ENCODE assay signal across 26 cellular contexts in genomic region chr7:102111758-102112119, GRCh38.
DNase-seq lines count a peak whose midpoint lies in the region; ATAC-seq and TF ChIP-seq lines count a peak whose summit lies in the region.
"Had no signal": no experiment of that assay in that cellular context is flagged by ENCODE, and none has a peak within 500 bp of the region (broad histone marks: within the 10 kb centered on the region; RNA-seq: fewer than 3 reads in every experiment).

No MANE protein-coding gene starts in this region.

- peaks cover 24 to 39% of the 10 kb centered on the region in 2 experiments for H3K36me3 ChIP-seq in HEK293 (ENCODE audit: control insufficient read depth in 2 of 2, insufficient read depth in 1 of 2, low read length in 2 of 2)
- H3K36me3 ChIP-seq: breast epithelium, MG63 had no signal

- TF ChIP-seq CTCF in HEK293 (tag by site-specific recombination; IDR thresholded peaks at IDR 0.05) (no peak), dorsolateral prefrontal cortex (IDR thresholded peaks at IDR 0.05 in 54 of 56, conservative IDR thresholded peaks at IDR 0.05 in 2 of 56; ENCODE audit: low read depth in 1 of 56, partially characterized antibody in 56 of 56) (no peak)

- POLR2A ChIA-PET in HEK293 (lab: Yijun Ruan, JAX) = no interaction called here

- CTCF ChIA-PET in HEK293 (lab: Yijun Ruan, JAX) = no interaction called here

- no peak for ATAC-seq in HG03045 (IDR thresholded peaks at IDR 0.05; ENCODE audit: unreplicated experiment)
- ATAC-seq: A549; CD8-positive, alpha-beta T cell; foreskin keratinocyte; lower lobe of right lung had no signal

- no peak overlapping the region for H3K27ac ChIP-seq in HEK293 (ENCODE audit: extremely low read depth, low read depth, low read length)
- H3K27ac ChIP-seq in dorsolateral prefrontal cortex = peak overlapping the region in 56 of 59 donors; percentile 1 to 85 (median 70)
- H3K27ac ChIP-seq: A549, breast epithelium, coronary artery, esophagus muscularis mucosa, foreskin keratinocyte, lower lobe of right lung, transverse colon had no signal

- H3K4me1 ChIP-seq in HEK293 (ENCODE audit: control insufficient read depth, insufficient read depth, low read length) = no peaks in the 10 kb centered on the region
- H3K4me1 ChIP-seq: A549, breast epithelium, foreskin keratinocyte, lower lobe of right lung, transverse colon had no signal

- DNase-seq in dorsolateral prefrontal cortex (peak in 2 of 10 donors; percentile 24 to 51), left kidney (ENCODE audit: low read depth, low spot score) (peak; percentile 81), putamen (ENCODE audit: low spot score) (peak; percentile 64), NCI-H1092 (lab: John Stamatoyannopoulos, UW) (no peak), NCI-H2081 (lab: John Stamatoyannopoulos, UW) (no peak), RPMI8226 (no peak)
- DNase-seq: activated CD4-positive, CD25-positive, alpha-beta regulatory T cell; activated naive CD4-positive, alpha-beta T cell treated with anti-CD3 and anti-CD28 coated beads, Interleukin-2, amount 10 ng/mL, durations not matched to agents 7 days and 5 days; amniotic stem cell; CD8-positive, alpha-beta T cell; foreskin keratinocyte; GOT3; KG1; lower lobe of right lung; MG63; NCI-H1436; NCI-H2107; NCI-H774; T-helper 1 cell; transverse colon had no signal

- H3K4me3 ChIP-seq in HEK293 (ENCODE audit: low read depth, low read length) = no peak overlapping the region
- H3K4me3 ChIP-seq in dorsolateral prefrontal cortex = peak overlapping the region in 51 of 59 donors; percentile 9 to 62 (median 40)
- H3K4me3 ChIP-seq: A549, breast epithelium, coronary artery, esophagus muscularis mucosa, lower lobe of right lung, MG63, transverse colon had no signal

- no peaks in the 10 kb centered on the region for H3K27me3 ChIP-seq in dorsolateral prefrontal cortex
- H3K27me3 ChIP-seq: breast epithelium, esophagus muscularis mucosa, foreskin keratinocyte, MG63, transverse colon had no signal

- no peaks in the 10 kb centered on the region for H3K9me3 ChIP-seq in HEK293 (ENCODE audit: control insufficient read depth, insufficient read depth, low read depth, low read length)
- H3K9me3 ChIP-seq: A549, breast epithelium, esophagus muscularis mucosa, lower lobe of right lung, MG63, transverse colon had no signal

- intact Hi-C loops in dorsolateral prefrontal cortex (cut with DNase I) = loop anchor here in 1 of 2 donors (10.0 kb wide), 2 partner anchors 227 to 297 kb away; partner anchors contain the start of gene CUX1

TF ChIP-seq in HEK293, 187 proteins besides CTCF, POLR2A, EP300 and RAD21:
- TF ChIP-seq SCRT1 (tag by site-specific recombination; IDR thresholded peaks at IDR 0.05; ENCODE audit: borderline replicate concordance) (0 out of 2 replicates have a peak, but pooled peaks have one; percentile 46), PATZ1 (tag by site-specific recombination; IDR thresholded peaks at IDR 0.05) (no peak), SCRT2 (tag by site-specific recombination; IDR thresholded peaks at IDR 0.05) (peak; percentile 80)

Comparison
In these comparisons a context has a peak if more than half of its experiments do, and no peak if none do; other contexts are left out.
1. DNase-seq: peak in left kidney (single experiment) and putamen (single experiment); none in NCI-H1092 (single experiment), NCI-H2081 (0 of 2) and RPMI8226 (single experiment).